ENCODE assay signal across 14 cellular contexts in the genomic region with DNA sequence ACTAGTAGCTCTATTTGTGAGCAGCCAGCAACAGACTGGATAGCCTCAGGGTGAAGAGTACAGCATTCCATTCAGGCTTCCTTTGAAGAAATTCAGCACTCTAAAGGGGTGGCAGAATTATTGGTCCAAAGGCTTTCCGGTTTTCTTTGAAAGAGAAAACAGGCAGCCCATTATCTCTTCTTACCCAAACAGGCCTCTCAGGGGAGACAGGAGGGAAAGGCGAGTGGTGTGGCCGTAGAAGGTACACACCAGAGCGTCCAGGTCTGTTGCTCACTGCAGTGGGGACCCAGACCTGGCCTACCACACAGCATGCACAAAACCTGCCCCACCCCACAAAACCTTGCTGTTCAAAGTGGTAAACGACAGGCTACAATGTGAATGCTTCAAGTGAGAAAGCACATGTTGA.
DNase-seq lines count a peak whose midpoint lies in the region; ATAC-seq, FAIRE-seq and TF ChIP-seq lines count a peak whose summit lies in the region.
"Had no signal": no experiment of that assay in that cellular context is flagged by ENCODE, and none has a peak within 500 bp of the region (broad histone marks: within the 10 kb centered on the region; RNA-seq: fewer than 3 reads in every experiment).

No MANE protein-coding gene starts in this region.

- DNase-seq in COLO829 (ENCODE audit: low spot score) (peak; percentile 45), Karpas-422 (no peak), bronchial epithelial cell (ENCODE audit: low read depth) (peak; percentile 42), posterior vena cava (ENCODE audit: low spot score) (no peak), hepatic stellate cell (ENCODE audit: low spot score) (no peak)
- DNase-seq: GOT3, KBM-7, left ventricle myocardium superior, NCI-H345, retina, SIG-M5 had no signal

- intact Hi-C loops in posterior vena cava (cut with DNase I) = loop anchor here in 1 of 2 donors (10.0 kb wide), 1 partner anchor 82 kb away; a partner anchor contains a TSS

- H4K20me1 ChIP-seq in Karpas-422 (ENCODE audit: insufficient read depth, low read depth, low read length) = no peaks in the 10 kb centered on the region
- no peaks in the 10 kb centered on the region for H4K20me1 ChIP-seq in neural cell (ENCODE audit: insufficient read depth)

- no peaks in the 10 kb centered on the region for H3K27me3 ChIP-seq in Karpas-422 (ENCODE audit: low read length)
- H3K27me3 ChIP-seq in bronchial epithelial cell (ENCODE audit: control insufficient read depth, insufficient read depth, low read length) = no peaks in the 10 kb centered on the region
- H3K27me3 ChIP-seq in neural cell (ENCODE audit: insufficient read depth, low read depth, low read length) = no peaks in the 10 kb centered on the region

- H3K79me2 ChIP-seq in Karpas-422 (ENCODE audit: low read length) (no peaks in the 10 kb centered on the region), neural cell (replicated peaks; ENCODE audit: insufficient read depth, low read length) (peaks cover 49% of the 10 kb centered on the region)

- no peaks in the 10 kb centered on the region for H3K9me3 ChIP-seq in Karpas-422 (ENCODE audit: low read length)
- no peaks in the 10 kb centered on the region for H3K9me3 ChIP-seq in neural cell (ENCODE audit: low read length)

- H3K36me3 ChIP-seq in Karpas-422 (ENCODE audit: insufficient read depth, low read length) (no peaks in the 10 kb centered on the region), bronchial epithelial cell (ENCODE audit: control insufficient read depth, insufficient read depth, low read length) (no peaks in the 10 kb centered on the region), neural cell (ENCODE audit: insufficient read depth, low read length) (no peaks in the 10 kb centered on the region)

- no peak for TF ChIP-seq CTCF in bronchial epithelial cell (IDR thresholded peaks at IDR 0.05; ENCODE audit: insufficient read depth, low read length, severe bottlenecking)
- TF ChIP-seq CTCF in neural cell (IDR thresholded peaks at IDR 0.05; ENCODE audit: poor library complexity, severe bottlenecking) = no peak

- no peak overlapping the region for H3K27ac ChIP-seq in Karpas-422 (ENCODE audit: low read length)
- peak overlapping the region; percentile 68 for H3K27ac ChIP-seq in neural cell (ENCODE audit: low read length)

- no peak for TF ChIP-seq POLR2A in GM18505 (IDR thresholded peaks at IDR 0.05; ENCODE audit: borderline replicate concordance, extremely low read depth, insufficient read depth, insufficient read length)

- peak overlapping the region; percentile 19 for H3K4me2 ChIP-seq in Karpas-422 (ENCODE audit: low read depth, low read length, poor library complexity, severe bottlenecking)
- no peak overlapping the region for H3K4me2 ChIP-seq in neural cell (ENCODE audit: low read length)

- H3K4me3 ChIP-seq in Karpas-422 (ENCODE audit: low read length) (no peak overlapping the region), bronchial epithelial cell (ENCODE audit: low read depth, low read length) (no peak overlapping the region), neural cell (ENCODE audit: low read length) (no peak overlapping the region)

- FAIRE-seq in bronchial epithelial cell (lab: Jason Lieb, UNC) = no peak

- no peak for TF ChIP-seq EP300 in neural cell (conservative IDR thresholded peaks at IDR 0.05; ENCODE audit: poor library complexity, severe bottlenecking)

- H2AFZ ChIP-seq in Karpas-422 (ENCODE audit: low read length) (no peak overlapping the region), neural cell (ENCODE audit: low read depth, low read length) (no peak overlapping the region)

- H3K9ac ChIP-seq in Karpas-422 (ENCODE audit: low read length) (no peak overlapping the region), neural cell (ENCODE audit: low read length) (no peak overlapping the region)

- H3K9me2 ChIP-seq in Karpas-422 (replicated peaks; ENCODE audit: insufficient read depth, low read length) = no peaks in the 10 kb centered on the region
- H3K9me2 ChIP-seq in neural cell (ENCODE audit: insufficient read depth, low read length) = no peaks in the 10 kb centered on the region

- TF ChIP-seq RAD21 in neural cell (conservative IDR thresholded peaks at IDR 0.05) = no peak

- H3K4me1 ChIP-seq in Karpas-422 (ENCODE audit: low read length) = peaks cover 55% of the 10 kb centered on the region

- ATAC-seq in HG02798 (IDR thresholded peaks at IDR 0.05; ENCODE audit: poor library complexity, unreplicated experiment) (no peak), GM18505 (IDR thresholded peaks at IDR 0.05; ENCODE audit: unreplicated experiment) (no peak)
- ATAC-seq: left ventricle myocardium superior had no signal

- no peaks in the 10 kb centered on the region for H3F3A ChIP-seq in neural cell (ENCODE audit: insufficient read depth, low read length, poor library complexity, severe bottlenecking)

TF ChIP-seq in neural cell, 6 proteins besides CTCF, POLR2A, EP300 and RAD21:
- TF ChIP-seq POLR2AphosphoS5 (IDR thresholded peaks at IDR 0.05) (no peak), MXI1 (conservative IDR thresholded peaks at IDR 0.05; ENCODE audit: poor library complexity, severe bottlenecking) (no peak), TAF1 (IDR thresholded peaks at IDR 0.05; ENCODE audit: low read depth) (no peak), EZH2 (IDR thresholded peaks at IDR 0.05; ENCODE audit: borderline replicate concordance, insufficient read depth, low read length, poor library complexity, severe bottlenecking) (no peak), SMC3 (conservative IDR thresholded peaks at IDR 0.05; ENCODE audit: poor library complexity) (no peak)
- TF ChIP-seq, protein P1, sequence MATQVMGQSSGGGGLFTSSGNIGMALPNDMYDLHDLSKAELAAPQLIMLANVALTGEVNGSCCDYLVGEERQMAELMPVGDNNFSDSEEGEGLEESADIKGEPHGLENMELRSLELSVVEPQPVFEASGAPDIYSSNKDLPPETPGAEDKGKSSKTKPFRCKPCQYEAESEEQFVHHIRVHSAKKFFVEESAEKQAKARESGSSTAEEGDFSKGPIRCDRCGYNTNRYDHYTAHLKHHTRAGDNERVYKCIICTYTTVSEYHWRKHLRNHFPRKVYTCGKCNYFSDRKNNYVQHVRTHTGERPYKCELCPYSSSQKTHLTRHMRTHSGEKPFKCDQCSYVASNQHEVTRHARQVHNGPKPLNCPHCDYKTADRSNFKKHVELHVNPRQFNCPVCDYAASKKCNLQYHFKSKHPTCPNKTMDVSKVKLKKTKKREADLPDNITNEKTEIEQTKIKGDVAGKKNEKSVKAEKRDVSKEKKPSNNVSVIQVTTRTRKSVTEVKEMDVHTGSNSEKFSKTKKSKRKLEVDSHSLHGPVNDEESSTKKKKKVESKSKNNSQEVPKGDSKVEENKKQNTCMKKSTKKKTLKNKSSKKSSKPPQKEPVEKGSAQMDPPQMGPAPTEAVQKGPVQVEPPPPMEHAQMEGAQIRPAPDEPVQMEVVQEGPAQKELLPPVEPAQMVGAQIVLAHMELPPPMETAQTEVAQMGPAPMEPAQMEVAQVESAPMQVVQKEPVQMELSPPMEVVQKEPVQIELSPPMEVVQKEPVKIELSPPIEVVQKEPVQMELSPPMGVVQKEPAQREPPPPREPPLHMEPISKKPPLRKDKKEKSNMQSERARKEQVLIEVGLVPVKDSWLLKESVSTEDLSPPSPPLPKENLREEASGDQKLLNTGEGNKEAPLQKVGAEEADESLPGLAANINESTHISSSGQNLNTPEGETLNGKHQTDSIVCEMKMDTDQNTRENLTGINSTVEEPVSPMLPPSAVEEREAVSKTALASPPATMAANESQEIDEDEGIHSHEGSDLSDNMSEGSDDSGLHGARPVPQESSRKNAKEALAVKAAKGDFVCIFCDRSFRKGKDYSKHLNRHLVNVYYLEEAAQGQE (IDR thresholded peaks at IDR 0.05; ENCODE audit: borderline replicate concordance) = no peak

Comparison
In these comparisons a context has a peak if more than half of its experiments do, and no peak if none do; other contexts are left out.
1. DNase-seq: peak in COLO829 (single experiment) and bronchial epithelial cell (single experiment); none in Karpas-422 (single experiment), posterior vena cava (single experiment) and hepatic stellate cell (single experiment).